Comparison of ENCODE assay signal across 17 cellular contexts in the genomic region with DNA sequence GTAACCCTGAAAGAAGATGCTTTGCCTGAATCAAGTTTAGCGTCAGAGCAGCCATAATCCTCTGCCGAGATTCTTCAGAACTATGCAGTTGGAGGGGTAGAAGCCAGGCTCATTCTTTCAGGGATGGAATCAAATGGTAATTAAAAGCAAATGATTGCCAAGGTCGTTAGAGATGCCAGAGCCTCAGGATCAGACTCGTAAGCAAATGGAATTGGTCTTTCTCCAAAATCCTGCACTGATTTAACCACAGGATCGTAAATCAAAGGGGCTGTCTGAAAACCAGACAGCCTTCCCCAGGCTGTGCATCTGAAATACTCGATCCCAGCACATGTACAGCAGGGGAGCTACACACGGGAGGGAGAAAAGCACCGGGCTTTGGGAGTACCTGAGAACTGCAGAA. TPM values are rescaled to one million over a fixed set of nuclear protein-coding genes. Genes with fewer than 3 reads are reported as not detected.
DNase-seq lines count a peak whose midpoint lies in the region; ATAC-seq, FAIRE-seq and TF ChIP-seq lines count a peak whose summit lies in the region.
"Had no signal": no experiment of that assay in that cellular context is flagged by ENCODE, and none has a peak within 500 bp of the region (broad histone marks: within the 10 kb centered on the region; RNA-seq: fewer than 3 reads in every experiment).

No MANE protein-coding gene starts in this region.

- H3K4me3 Mint-ChIP-seq in mesothelial cell of epicardium: no peak overlapping the region
- no peak overlapping the region for H3K4me3 Mint-ChIP-seq in CD4-positive, alpha-beta T cell
- H3K4me3 Mint-ChIP-seq: CD4-positive, CD25-positive, alpha-beta regulatory T cell; endodermal cell had no signal

- TF ChIP-seq RAD21 in K562 (CRISPR knock-in tag; conservative IDR thresholded peaks at IDR 0.05 in 1 of 2, IDR thresholded peaks at IDR 0.05 in 1 of 2): no peak

- no peaks in the 10 kb centered on the region for H3K9me3 Mint-ChIP-seq in mesothelial cell of epicardium
- H3K9me3 Mint-ChIP-seq in CD4-positive, alpha-beta T cell: no peaks in the 10 kb centered on the region
- H3K9me3 Mint-ChIP-seq: CD4-positive, CD25-positive, alpha-beta regulatory T cell; endodermal cell; type B pancreatic cell had no signal

- ATAC-seq in K562 (no peak), HG03378 (IDR thresholded peaks at IDR 0.05; ENCODE audit: unreplicated experiment) (no peak)
- ATAC-seq in CD4-positive, alpha-beta T cell (ENCODE audit: poor library complexity): no peak
- ATAC-seq: HepG2, right lobe of liver had no signal

- H3K36me3 ChIP-seq in K562 (ENCODE audit: control insufficient read depth, insufficient read depth, low read length) (no peaks in the 10 kb centered on the region), H7 (replicated peaks; ENCODE audit: control insufficient read depth, insufficient read depth, low read length) (no peaks in the 10 kb centered on the region)
- H3K36me3 ChIP-seq: HAP-1, right lobe of liver had no signal

- intact Hi-C loops in K562 (cut with micrococcal nuclease): no loop called here
- intact Hi-C loops in CD4-positive, alpha-beta T cell (cut with DNase I, micrococcal nuclease): no loop called here

- H3K9ac ChIP-seq in K562 (ENCODE audit: insufficient read depth in 1 of 2, low read depth in 2 of 2, low read length in 2 of 2): no peak overlapping the region

- DNase-seq in AG08395 (ENCODE audit: low spot score) (peak; percentile 79), HEK293T (ENCODE audit: extremely low spot score) (no peak), K562 (ENCODE audit: extremely low read depth in 1 of 4, low spot score in 3 of 4) (no peak), mesothelial cell of epicardium (ENCODE audit: low spot score in 2 of 2, unreplicated experiment in 2 of 2) (no peak), H7 (no peak), D341Med (ENCODE audit: low spot score) (no peak)
- no peak for DNase-seq in CD4-positive, alpha-beta T cell
- DNase-seq: amniotic stem cell; CD4-positive, CD25-positive, alpha-beta regulatory T cell; endodermal cell; NCI-H2107; right lobe of liver had no signal

- H3K9me1 ChIP-seq in K562 (ENCODE audit: control insufficient read depth, insufficient read depth, low read length): no peaks in the 10 kb centered on the region

- H2AFZ ChIP-seq in K562 (ENCODE audit: low read depth, low read length): no peak overlapping the region

- H4K20me1 ChIP-seq in K562 (replicated peaks; ENCODE audit: control insufficient read depth, insufficient read depth, low read length): no peaks in the 10 kb centered on the region; the same call in 1 of the 2 replicates

- H3K4me3 ChIP-seq in K562 (no peak overlapping the region), H7 (ENCODE audit: insufficient read depth, low read depth, low read length) (no peak overlapping the region)
- H3K4me3 ChIP-seq: HAP-1, right lobe of liver had no signal

- no peaks in the 10 kb centered on the region for H3K9me3 ChIP-seq in K562 (replicated peaks; ENCODE audit: control insufficient read depth, insufficient read depth, low read depth, low read length)
- H3K9me3 ChIP-seq in CD4-positive, alpha-beta T cell (ENCODE audit: control insufficient read depth, low read length): no peaks in the 10 kb centered on the region
- H3K9me3 ChIP-seq: HAP-1, right lobe of liver had no signal

- H3K4me1 ChIP-seq in K562 (replicated peaks in 1 of 2; ENCODE audit: control insufficient read depth in 2 of 2, insufficient read depth in 2 of 2, low read length in 2 of 2): no peaks in the 10 kb centered on the region
- H3K4me1 ChIP-seq: HAP-1, right lobe of liver had no signal

- FAIRE-seq in K562 (lab: Jason Lieb, UNC): no peak
- FAIRE-seq: HepG2, TTC549 had no signal

- BruUV-seq in K562 (replicated peaks; lab: Mats Ljungman, UMichigan): no TSS peak

- peaks cover 40 to 61% of the 10 kb centered on the region in 2 experiments for H3K27me3 ChIP-seq in K562 (ENCODE audit: control insufficient read depth in 2 of 2, insufficient read depth in 2 of 2, low read length in 2 of 2)
- H3K27me3 ChIP-seq in CD4-positive, alpha-beta T cell (ENCODE audit: control insufficient read depth, insufficient read depth, low read length): peaks cover 15% of the 10 kb centered on the region
- H3K27me3 ChIP-seq in H7 (ENCODE audit: control insufficient read depth, insufficient read depth, low read length): peaks cover 37% of the 10 kb centered on the region; the same call in 1 of the 2 replicates
- H3K27me3 ChIP-seq: right lobe of liver had no signal

- TF ChIP-seq CTCF in K562 (IDR thresholded peaks at IDR 0.05 in 2 of 3, conservative IDR thresholded peaks at IDR 0.05 in 1 of 3; ENCODE audit: insufficient read depth in 2 of 3, low read depth in 1 of 3, low read length in 3 of 3) (no peak), mesothelial cell of epicardium (IDR thresholded peaks at IDR 0.05; ENCODE audit: unreplicated experiment) (no peak)
- TF ChIP-seq CTCF in CD4-positive, alpha-beta T cell (IDR thresholded peaks at IDR 0.05): no peak

- H3K27ac ChIP-seq in K562 (ENCODE audit: extremely low read depth, low read depth, low read length): no peak overlapping the region
- no peak overlapping the region for H3K27ac ChIP-seq in CD4-positive, alpha-beta T cell (ENCODE audit: low read depth, low read length)
- H3K27ac ChIP-seq: right lobe of liver had no signal

- no peak for TF ChIP-seq POLR2A in K562 (conservative IDR thresholded peaks at IDR 0.05)

- H3K79me2 ChIP-seq in K562 (ENCODE audit: control insufficient read depth, insufficient read depth, low read length): no peaks in the 10 kb centered on the region

- peak overlapping the region; percentile 85 for H3K27ac Mint-ChIP-seq in mesothelial cell of epicardium
- H3K27ac Mint-ChIP-seq in CD4-positive, alpha-beta T cell: no peak overlapping the region
- H3K27ac Mint-ChIP-seq: CD4-positive, CD25-positive, alpha-beta regulatory T cell had no signal

- TF ChIP-seq EP300 in K562 (IDR thresholded peaks at IDR 0.05; ENCODE audit: low read length): no peak

- POLR2A ChIA-PET in HEK293T (lab: Yijun Ruan, JAX): no interaction called here
- POLR2A ChIA-PET in K562 (lab: Yijun Ruan, JAX): no interaction called here
- POLR2A ChIA-PET in CD4-positive, alpha-beta T cell (lab: Charles Lee): no interaction called here

- WGBS in K562 (ENCODE audit: insufficient coverage, low coverage, missing lambda C conversion rate): 1% methylated on average over 8 of the region's 8 CpGs

- H3K27me3 Mint-ChIP-seq in mesothelial cell of epicardium (ENCODE audit: low read depth): no peaks in the 10 kb centered on the region
- peaks cover 38% of the 10 kb centered on the region for H3K27me3 Mint-ChIP-seq in CD4-positive, alpha-beta T cell
- H3K27me3 Mint-ChIP-seq: type B pancreatic cell had no signal

- H3K4me2 ChIP-seq in K562 (ENCODE audit: insufficient read depth, low read length): no peak overlapping the region

- CTCF ChIA-PET in HEK293T (lab: Yijun Ruan, JAX): no interaction called here
- CTCF ChIA-PET in K562 (lab: Yijun Ruan, JAX; ENCODE audit: low intra/inter-chr PET ratio): no interaction called here
- CTCF ChIA-PET in CD4-positive, alpha-beta T cell (lab: Charles Lee): no interaction called here

- peaks cover 44% of the 10 kb centered on the region for H3K36me3 Mint-ChIP-seq in mesothelial cell of epicardium
- no peaks in the 10 kb centered on the region for H3K36me3 Mint-ChIP-seq in CD4-positive, alpha-beta T cell (ENCODE audit: low read depth)
- H3K36me3 Mint-ChIP-seq: CD4-positive, CD25-positive, alpha-beta regulatory T cell had no signal

- in situ Hi-C loops in K562 (cut with MboI): no loop called here

- peaks cover 28% of the 10 kb centered on the region for H3K4me1 Mint-ChIP-seq in mesothelial cell of epicardium
- no peaks in the 10 kb centered on the region for H3K4me1 Mint-ChIP-seq in CD4-positive, alpha-beta T cell (ENCODE audit: low read depth)
- H3K4me1 Mint-ChIP-seq: CD4-positive, CD25-positive, alpha-beta regulatory T cell had no signal

RNA-seq across cellular contexts. Expression of gene APCDD1, which starts 22.0 kb away (rescaled TPM):
- total RNA-seq in K562 (2011; cell fraction: chromatin; rRNA removed; ENCODE audit: low replicate concordance): not detected in 2 replicates
- total RNA-seq in K562 (2011; cell fraction: nucleolus; rRNA removed): not detected in 2 replicates
- total RNA-seq in K562 (2011; cell fraction: nucleoplasm; rRNA removed): not detected in 2 replicates
- total RNA-seq in K562 (2014; rRNA removed) (not detected in 2 replicates), K562 (2014; rRNA removed; fragmentation: Illumina TruSeq; extraction: Trizol) (not detected in 2 replicates), K562 (2015; rRNA removed; fragmentation: Illumina TruSeq; extraction: Trizol) (not detected in 2 replicates), K562 (2021) (0.07 TPM in 1 of 2 replicates, not detected in the other), mesothelial cell of epicardium (104 to 111 TPM (median 107 TPM) in 3 replicates)
- polyA plus RNA-seq in K562 (2011; rRNA removed) (not detected in 2 replicates), K562 (2014; fragmentation: Illumina TruSeq; extraction: Trizol) (not detected in 2 replicates), K562 (2014; fragmentation: Nextera tagmentation; extraction: Ambion mirVana) (not detected), K562 (2014; rRNA removed) (not detected in 2 replicates)
- polyA plus RNA-seq in K562 (2011; cell fraction: cytosol; rRNA removed): not detected in 2 replicates
- not detected in 2 replicates for polyA plus RNA-seq in K562 (2011; cell fraction: nucleus; rRNA removed)
- polyA plus RNA-seq in K562 (2012): not detected in 2 replicates
- polyA minus RNA-seq in K562 (2011; rRNA and poly(A)+ RNA removed): not detected in 2 replicates
- not detected in 2 replicates for polyA minus RNA-seq in K562 (2011; cell fraction: cytosol; rRNA and poly(A)+ RNA removed)
- polyA minus RNA-seq in K562 (2011; cell fraction: nucleus; rRNA and poly(A)+ RNA removed): not detected in 2 replicates
- total RNA-seq in CD4-positive, alpha-beta T cell: not detected
- 26.8 and 40.2 TPM in 2 replicates for total RNA-seq in H7 (2014; rRNA removed; shearing (Covaris generic))
- total RNA-seq: CD4-positive, CD25-positive, alpha-beta regulatory T cell had no signal
- polyA plus RNA-seq: CD4-positive, CD25-positive, alpha-beta regulatory T cell had no signal

RNA-seq across cellular contexts. Expression of gene NAPG, which starts 49.4 kb away (rescaled TPM):
- 31.3 and 105 TPM in 2 replicates for total RNA-seq in K562 (2011; cell fraction: chromatin; rRNA removed; ENCODE audit: low replicate concordance)
- total RNA-seq in K562 (2011; cell fraction: nucleolus; rRNA removed): 23.2 and 26.1 TPM in 2 replicates
- 51.0 and 88.7 TPM in 2 replicates for total RNA-seq in K562 (2011; cell fraction: nucleoplasm; rRNA removed)
- total RNA-seq in K562 (2014; rRNA removed): 31.6 and 37.1 TPM in 2 replicates
- total RNA-seq in K562 (2014; rRNA removed; fragmentation: Illumina TruSeq; extraction: Trizol): 63.3 and 71.6 TPM in 2 replicates
- 55.1 and 61.7 TPM in 2 replicates for total RNA-seq in K562 (2015; rRNA removed; fragmentation: Illumina TruSeq; extraction: Trizol)
- total RNA-seq in K562 (2021): 42.9 and 45.8 TPM in 2 replicates
- 47.3 and 55.3 TPM in 2 replicates for polyA plus RNA-seq in K562 (2011; rRNA removed)
- 8.8 and 19.0 TPM in 2 replicates for polyA plus RNA-seq in K562 (2011; cell fraction: cytosol; rRNA removed)
- 21.9 and 29.5 TPM in 2 replicates for polyA plus RNA-seq in K562 (2011; cell fraction: nucleus; rRNA removed)
- polyA plus RNA-seq in K562 (2012): 23.2 and 27.2 TPM in 2 replicates
- polyA plus RNA-seq in K562 (2014; fragmentation: Illumina TruSeq; extraction: Trizol): 34.3 and 38.2 TPM in 2 replicates
- 10 to 100 TPM; 50.9 to 52.4 TPM for polyA plus RNA-seq in K562 (2014; fragmentation: Nextera tagmentation; extraction: Ambion mirVana)
- 38.6 and 39.9 TPM in 2 replicates for polyA plus RNA-seq in K562 (2014; rRNA removed)
- polyA minus RNA-seq in K562 (2011; rRNA and poly(A)+ RNA removed): 38.5 and 44.8 TPM in 2 replicates
- 15.2 and 21.4 TPM in 2 replicates for polyA minus RNA-seq in K562 (2011; cell fraction: cytosol; rRNA and poly(A)+ RNA removed)
- polyA minus RNA-seq in K562 (2011; cell fraction: nucleus; rRNA and poly(A)+ RNA removed): 21.9 and 35.9 TPM in 2 replicates
- 24.0 to 27.2 TPM (median 26.1 TPM) in 3 replicates for total RNA-seq in mesothelial cell of epicardium
- 10 to 100 TPM; 25.9 to 27.3 TPM for total RNA-seq in CD4-positive, alpha-beta T cell
- total RNA-seq in H7 (2014; rRNA removed; shearing (Covaris generic)): 32.1 and 34.7 TPM in 2 replicates

Comparison
In these comparisons a context has a peak if more than half of its experiments do, and no peak if none do; other contexts are left out.
1. RNA of gene APCDD1, which starts 22.0 kb away (total RNA-seq): 104 to 111 TPM in mesothelial cell of epicardium and 26.8 to 40.2 TPM in H7; 0.07 TPM in K562 and not detected in CD4-positive, alpha-beta T cell; every median in the first group is over 10 times any median in the second.